15 cellular contexts compared by ENCODE assay signal in the genomic region with DNA sequence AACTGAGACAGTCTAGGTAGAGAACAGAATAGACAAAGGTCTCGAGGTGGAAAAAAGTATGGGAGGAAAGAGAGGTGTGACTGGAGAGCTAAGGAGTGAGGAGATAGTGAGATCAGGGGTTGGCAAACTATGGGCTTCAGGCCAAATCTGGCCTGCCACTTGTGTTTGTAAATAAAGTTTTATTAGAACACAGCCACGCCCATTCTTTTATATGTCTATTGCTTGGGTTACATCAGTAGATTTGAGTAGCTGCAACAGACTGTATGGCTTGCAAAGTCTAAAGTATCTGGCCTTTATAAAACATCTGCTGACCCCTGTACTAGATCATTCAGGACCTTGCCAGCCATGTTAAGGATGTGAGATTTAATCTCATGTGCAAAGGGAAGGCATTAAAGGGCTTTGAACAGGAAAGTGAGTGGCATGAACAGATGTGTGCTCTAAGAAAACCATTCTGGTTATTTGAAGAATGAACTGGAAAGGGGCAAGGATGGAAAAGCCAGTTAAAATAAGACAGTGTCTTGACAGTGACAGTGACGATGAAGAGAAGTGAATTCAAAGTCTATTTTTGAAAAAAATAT.
DNase-seq lines count a peak whose midpoint lies in the region; ATAC-seq and TF ChIP-seq lines count a peak whose summit lies in the region.
"Had no signal": no experiment of that assay in that cellular context is flagged by ENCODE, and none has a peak within 500 bp of the region (broad histone marks: within the 10 kb centered on the region; RNA-seq: fewer than 3 reads in every experiment).

No MANE protein-coding gene starts in this region.

- H3K9me3 ChIP-seq in left ventricle myocardium inferior (replicated peaks) (no peaks in the 10 kb centered on the region), mammary epithelial cell (replicated peaks; ENCODE audit: insufficient read depth, low read length) (no peaks in the 10 kb centered on the region), Caco-2 (no peaks in the 10 kb centered on the region)
- H3K9me3 ChIP-seq: BE2C had no signal

- no peak for TF ChIP-seq CTCF in left ventricle myocardium inferior (IDR thresholded peaks at IDR 0.05; ENCODE audit: borderline replicate concordance)
- no peak for TF ChIP-seq CTCF in nephron (IDR thresholded peaks at IDR 0.05; ENCODE audit: unreplicated experiment in 3 of 3)
- TF ChIP-seq CTCF in mammary epithelial cell (conservative IDR thresholded peaks at IDR 0.05 in 1 of 2, IDR thresholded peaks at IDR 0.05 in 1 of 2; ENCODE audit: extremely low read depth in 1 of 2, insufficient read depth in 1 of 2, low read depth in 1 of 2, low read length in 2 of 2), result no peak
- TF ChIP-seq CTCF in Caco-2 (IDR thresholded peaks at IDR 0.05; ENCODE audit: insufficient read depth in 1 of 2, low read depth in 1 of 2, low read length in 1 of 2, severe bottlenecking in 1 of 2, unreplicated experiment in 1 of 2), result no peak

- no peak overlapping the region for H3K4me2 ChIP-seq in mammary epithelial cell (ENCODE audit: insufficient read depth, low read depth, low read length)

- H3K9ac ChIP-seq in mammary epithelial cell (ENCODE audit: insufficient read depth, low read length), result no peak overlapping the region

- WGBS in mammary epithelial cell (ENCODE audit: low coverage, missing lambda C conversion rate), result 95% methylated on average over 3 of the region's 3 CpGs

- dilution Hi-C loops in mammary epithelial cell (cut with HindIII; ENCODE audit: low sequenced_read_pairs), result no loop called here

- BruUV-seq in mammary epithelial cell (replicated peaks; lab: Mats Ljungman, UMichigan), result no TSS peak
- no TSS peak for BruUV-seq in Caco-2 (replicated peaks; lab: Mats Ljungman, UMichigan)

- H3K36me3 ChIP-seq in left ventricle myocardium inferior, result no peaks in the 10 kb centered on the region
- no peaks in the 10 kb centered on the region for H3K36me3 ChIP-seq in mammary epithelial cell (ENCODE audit: insufficient read depth, low read length)
- no peaks in the 10 kb centered on the region for H3K36me3 ChIP-seq in Caco-2 (ENCODE audit: control insufficient read depth, insufficient read depth, low read length)
- H3K36me3 ChIP-seq: BE2C had no signal

- H3K27me3 ChIP-seq in left ventricle myocardium inferior (ENCODE audit: low read depth) (no peaks in the 10 kb centered on the region), mammary epithelial cell (ENCODE audit: insufficient read depth, low read length) (no peaks in the 10 kb centered on the region), Caco-2 (replicated peaks; ENCODE audit: control insufficient read depth, insufficient read depth, low read length) (no peaks in the 10 kb centered on the region)
- H3K27me3 ChIP-seq: BE2C had no signal

- no peaks in the 10 kb centered on the region for H3K27me3 Mint-ChIP-seq in nephron (ENCODE audit: low read depth)
- no peaks in the 10 kb centered on the region for H3K27me3 Mint-ChIP-seq in Caco-2 (ENCODE audit: insufficient read depth, unreplicated experiment)
- H3K27me3 Mint-ChIP-seq: CD4-positive, alpha-beta memory T cell had no signal

- H3K9me3 Mint-ChIP-seq in nephron, result no peaks in the 10 kb centered on the region
- H3K9me3 Mint-ChIP-seq in Caco-2 (ENCODE audit: unreplicated experiment), result no peaks in the 10 kb centered on the region

- CTCF ChIA-PET in mammary epithelial cell (lab: Charles Lee; ENCODE audit: low non-redundant PET), result no interaction called here
- CTCF ChIA-PET in Caco-2 (lab: Charles Lee), result no interaction called here

- intact Hi-C loops in left ventricle myocardium inferior (cut with micrococcal nuclease), result no loop called here
- intact Hi-C loops in left cardiac atrium (cut with DNase I), result no loop called here
- intact Hi-C loops in mammary epithelial cell (cut with micrococcal nuclease), result no loop called here
- intact Hi-C loops in Caco-2 (cut with micrococcal nuclease; ENCODE audit: unreplicated experiment), result no loop called here

- H3K4me3 ChIP-seq in left ventricle myocardium inferior, result no peak overlapping the region
- no peak overlapping the region for H3K4me3 ChIP-seq in mammary epithelial cell (replicated peaks in 1 of 3; ENCODE audit: insufficient read depth in 1 of 3, low read depth in 2 of 3, low read length in 3 of 3)
- no peak overlapping the region for H3K4me3 ChIP-seq in Caco-2 (ENCODE audit: low read depth, low read length)

- H3K4me1 Mint-ChIP-seq in nephron (peaks cover 37% of the 10 kb centered on the region), Caco-2 (ENCODE audit: low read depth, unreplicated experiment) (peaks cover 10% of the 10 kb centered on the region)

- H3K79me2 ChIP-seq in mammary epithelial cell (ENCODE audit: insufficient read depth, low read length), result no peaks in the 10 kb centered on the region

- ATAC-seq in left cardiac atrium (no peak), HG03139 (IDR thresholded peaks at IDR 0.05; ENCODE audit: unreplicated experiment) (no peak)
- ATAC-seq: HCT116 had no signal

- peak overlapping the region in 2 of 3 experiments; percentile 5 to 44 for H3K27ac Mint-ChIP-seq in nephron
- no peak overlapping the region for H3K27ac Mint-ChIP-seq in Caco-2 (ENCODE audit: unreplicated experiment)
- H3K27ac Mint-ChIP-seq: CD4-positive, alpha-beta memory T cell had no signal

- H3K4me1 ChIP-seq in left ventricle myocardium inferior (peaks cover 18% of the 10 kb centered on the region), mammary epithelial cell (ENCODE audit: insufficient read depth, low read length) (no peaks in the 10 kb centered on the region), Caco-2 (peaks cover 19% of the 10 kb centered on the region)

- DNase-seq in left ventricle myocardium inferior, result no peak
- no peak for DNase-seq in left cardiac atrium
- DNase-seq in RPMI7951 (ENCODE audit: low read depth), result peak; percentile 6
- no peak for DNase-seq in mammary epithelial cell
- DNase-seq in Caco-2, result no peak
- DNase-seq: BE2C; CD4-positive, alpha-beta memory T cell; EL; NCI-H1694; NCI-H2107; NCI-H446 treated with DMSO at 0.1 percent for 48 hours; SIG-M5 had no signal

- H3K36me3 Mint-ChIP-seq in nephron (ENCODE audit: low read depth) (no peaks in the 10 kb centered on the region), Caco-2 (ENCODE audit: insufficient read depth, unreplicated experiment) (no peaks in the 10 kb centered on the region)
- H3K36me3 Mint-ChIP-seq: CD4-positive, alpha-beta memory T cell had no signal

- in situ Hi-C loops in mammary epithelial cell (cut with MboI; ENCODE audit: low sequenced_read_pairs in 2 of 2), result no loop called here

- POLR2A ChIA-PET in Caco-2 (lab: Charles Lee), result no interaction called here

- no peak overlapping the region for H3K4me3 Mint-ChIP-seq in nephron
- H3K4me3 Mint-ChIP-seq in Caco-2 (ENCODE audit: unreplicated experiment), result no peak overlapping the region
- H3K4me3 Mint-ChIP-seq: CD4-positive, alpha-beta memory T cell had no signal

- H3K27ac ChIP-seq in left ventricle myocardium inferior (replicated peaks), result peak overlapping the region; percentile 73
- no peak overlapping the region for H3K27ac ChIP-seq in mammary epithelial cell (ENCODE audit: insufficient read depth, low read depth, low read length)

- no peaks in the 10 kb centered on the region for H4K20me1 ChIP-seq in mammary epithelial cell (ENCODE audit: insufficient read depth, low read length)

- no peak overlapping the region for H2AFZ ChIP-seq in mammary epithelial cell (ENCODE audit: low read depth, low read length)
